In the genomic region with DNA sequence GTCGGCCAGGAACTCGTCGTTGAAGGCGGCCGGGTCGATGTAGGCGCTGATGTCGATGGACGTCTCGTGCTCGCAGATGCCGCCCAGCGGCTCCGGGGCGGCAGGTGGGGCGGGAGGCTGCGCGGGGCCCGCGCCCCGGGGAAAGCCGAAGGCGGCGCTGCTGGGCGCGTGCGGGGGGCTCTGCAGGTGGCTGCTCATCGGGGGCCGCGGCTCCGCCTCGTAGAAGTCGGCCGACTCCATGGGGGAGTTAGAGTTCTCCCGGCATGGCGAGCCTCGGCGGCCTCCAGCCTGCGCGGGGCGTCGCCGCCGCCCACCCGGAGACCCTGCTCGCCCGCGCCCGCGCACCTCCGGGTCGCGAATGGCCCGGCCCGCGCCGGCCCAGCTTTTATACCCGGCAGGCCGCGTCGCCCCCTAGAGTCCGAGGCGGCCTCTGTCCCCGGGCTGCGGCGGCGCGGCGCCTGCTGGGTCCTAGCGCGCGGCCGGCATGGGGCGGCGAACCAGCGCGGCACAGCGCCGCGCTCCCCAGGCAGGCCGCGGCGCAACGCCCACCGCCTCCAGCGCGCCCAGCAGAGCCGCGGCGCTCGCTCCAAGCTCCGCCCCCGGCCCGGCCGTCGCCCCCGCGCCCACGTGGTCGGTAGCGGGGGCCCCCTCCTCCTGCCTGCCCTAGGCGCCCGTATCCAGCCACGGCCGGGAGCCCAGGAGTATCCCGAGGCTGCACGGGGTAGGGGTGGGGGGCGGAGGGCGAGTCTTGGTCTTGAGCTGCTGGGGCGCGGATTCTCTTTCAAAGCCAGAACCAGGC, we compare ENCODE assay signal across 1 cellular context.
A peak's percentile ranks its signal among the peaks of the same experiment; 100 is the strongest.
TF ChIP-seq lines count a peak whose summit lies in the region.

Gene CEBPA, minus strand, starts transcription at position 360 of the 799 bp plus-strand sequence. Its CDS starts 120 bp downstream, at position 240.

TF ChIP-seq in HepG2, 621 proteins besides CTCF, POLR2A, EP300 and RAD21 (continued from another document and continues in another):
- TF ChIP-seq YY1 (IDR thresholded peaks at IDR 0.05; ENCODE audit: insufficient read depth, insufficient replicate concordance, low read depth, low read length) (peak; percentile 89), NR2F6 (IDR thresholded peaks at IDR 0.05) (no peak), NR2F6 (CRISPR knock-in tag; IDR thresholded peaks at IDR 0.05) (peak; percentile 25; the same call in 1 of the 2 replicates), BATF2 (CRISPR knock-in tag; IDR thresholded peaks at IDR 0.05) (0 out of 2 replicates have a peak, but pooled peaks have one; percentile 57), SMAD1 (CRISPR knock-in tag; IDR thresholded peaks at IDR 0.05; ENCODE audit: borderline replicate concordance, low read depth) (peak; percentile 60; the same call in 1 of the 2 replicates), NAIF1 (CRISPR knock-in tag; IDR thresholded peaks at IDR 0.05; ENCODE audit: borderline replicate concordance) (no peak), ZNF24 (IDR thresholded peaks at IDR 0.05) (0 out of 2 replicates have a peak, but pooled peaks have one; percentile 23), TOPORS (CRISPR knock-in tag; IDR thresholded peaks at IDR 0.05) (peak; percentile 80; the same call in 1 of the 2 replicates), ZMAT3 (CRISPR knock-in tag; conservative IDR thresholded peaks at IDR 0.05) (0 out of 2 replicates have a peak, but pooled peaks have one; percentile 84), ERF (CRISPR knock-in tag; IDR thresholded peaks at IDR 0.05) (peak; percentile 77), TAF1 (CRISPR knock-in tag; IDR thresholded peaks at IDR 0.05) (peak; percentile 78), RBAK (CRISPR knock-in tag; IDR thresholded peaks at IDR 0.05) (no peak), MYNN (CRISPR knock-in tag; IDR thresholded peaks at IDR 0.05; ENCODE audit: low read depth) (no peak), MXD4 (CRISPR knock-in tag; IDR thresholded peaks at IDR 0.05) (peak; percentile 78), ISX (CRISPR knock-in tag; conservative IDR thresholded peaks at IDR 0.05) (peak; percentile 71; the same call in 1 of the 2 replicates), ZNF567 (CRISPR knock-in tag; IDR thresholded peaks at IDR 0.05; ENCODE audit: borderline replicate concordance) (peak; percentile 61; the same call in 1 of the 2 replicates), ESRRA (CRISPR knock-in tag; IDR thresholded peaks at IDR 0.05; ENCODE audit: low read depth) (no peak), ZNF773 (CRISPR knock-in tag; IDR thresholded peaks at IDR 0.05; ENCODE audit: borderline replicate concordance) (peak; percentile 73; the same call in 1 of the 2 replicates), RFXAP (CRISPR knock-in tag; IDR thresholded peaks at IDR 0.05; ENCODE audit: borderline replicate concordance) (0 out of 2 replicates have a peak, but pooled peaks have one; percentile 65), GATAD1 (CRISPR knock-in tag; IDR thresholded peaks at IDR 0.05) (peak; percentile 38), TFE3 (CRISPR knock-in tag; IDR thresholded peaks at IDR 0.05) (peak; percentile 60; the same call in 1 of the 2 replicates), FOXO4 (CRISPR knock-in tag; conservative IDR thresholded peaks at IDR 0.05) (no peak), ZNF234 (CRISPR knock-in tag; conservative IDR thresholded peaks at IDR 0.05) (peak; percentile 66; the same call in 1 of the 2 replicates), FOXM1 (CRISPR knock-in tag; IDR thresholded peaks at IDR 0.05) (no peak), SKIL (CRISPR knock-in tag; IDR thresholded peaks at IDR 0.05; ENCODE audit: borderline replicate concordance) (peak; percentile 56; the same call in 1 of the 2 replicates), STAT5B (CRISPR knock-in tag; IDR thresholded peaks at IDR 0.05) (0 out of 2 replicates have a peak, but pooled peaks have one; percentile 64), SAFB2 (CRISPR knock-in tag; IDR thresholded peaks at IDR 0.05; ENCODE audit: borderline replicate concordance, low read depth) (peak; percentile 88; the same call in 1 of the 2 replicates), ZNF331 (CRISPR knock-in tag; IDR thresholded peaks at IDR 0.05) (peak; percentile 88), ZNF713 (CRISPR knock-in tag; IDR thresholded peaks at IDR 0.05) (no peak), ZNF430 (CRISPR knock-in tag; IDR thresholded peaks at IDR 0.05) (peak; percentile 73), FOXA3 (CRISPR knock-in tag; IDR thresholded peaks at IDR 0.05) (0 out of 2 replicates have a peak, but pooled peaks have one; percentile 15), ZNF777 (CRISPR knock-in tag; IDR thresholded peaks at IDR 0.05) (peak; percentile 61; the same call in 1 of the 2 replicates), TBL1XR1 (IDR thresholded peaks at IDR 0.05; ENCODE audit: borderline replicate concordance, low read length, partially characterized antibody) (peak; percentile 24), ZNF224 (CRISPR knock-in tag; IDR thresholded peaks at IDR 0.05) (no peak), KDM5B (CRISPR knock-in tag; IDR thresholded peaks at IDR 0.05; ENCODE audit: borderline replicate concordance) (peak; percentile 12; the same call in 1 of the 2 replicates), POLR2AphosphoS5 (IDR thresholded peaks at IDR 0.05; ENCODE audit: low read depth, low read length) (peak; percentile 96), ZNF670 (CRISPR knock-in tag; IDR thresholded peaks at IDR 0.05; ENCODE audit: borderline replicate concordance) (peak; percentile 39; the same call in 1 of the 2 replicates), ZNF121 (CRISPR knock-in tag; IDR thresholded peaks at IDR 0.05) (0 out of 2 replicates have a peak, but pooled peaks have one; percentile 19), ZNF614 (CRISPR knock-in tag; IDR thresholded peaks at IDR 0.05; ENCODE audit: borderline replicate concordance) (peak; percentile 43; the same call in 1 of the 2 replicates), ZNF180 (CRISPR knock-in tag; IDR thresholded peaks at IDR 0.05; ENCODE audit: borderline replicate concordance, low read depth) (no peak; the same call in 1 of the 2 replicates), HNRNPUL1 (IDR thresholded peaks at IDR 0.05; ENCODE audit: low read depth, low read length) (peak; percentile 59; the same call in 1 of the 2 replicates), SAP130 (CRISPR knock-in tag; IDR thresholded peaks at IDR 0.05; ENCODE audit: low read depth) (peak; percentile 63), TSC22D2 (CRISPR knock-in tag; IDR thresholded peaks at IDR 0.05; ENCODE audit: borderline replicate concordance) (peak; percentile 63; the same call in 1 of the 2 replicates), XRCC5 (optimal IDR thresholded peaks at IDR 0.05; ENCODE audit: low read length) (peak; percentile 25), FOXC1 (CRISPR knock-in tag; IDR thresholded peaks at IDR 0.05; ENCODE audit: borderline replicate concordance) (no peak; the same call in 1 of the 2 replicates)
- TF ChIP-seq, protein P1, sequence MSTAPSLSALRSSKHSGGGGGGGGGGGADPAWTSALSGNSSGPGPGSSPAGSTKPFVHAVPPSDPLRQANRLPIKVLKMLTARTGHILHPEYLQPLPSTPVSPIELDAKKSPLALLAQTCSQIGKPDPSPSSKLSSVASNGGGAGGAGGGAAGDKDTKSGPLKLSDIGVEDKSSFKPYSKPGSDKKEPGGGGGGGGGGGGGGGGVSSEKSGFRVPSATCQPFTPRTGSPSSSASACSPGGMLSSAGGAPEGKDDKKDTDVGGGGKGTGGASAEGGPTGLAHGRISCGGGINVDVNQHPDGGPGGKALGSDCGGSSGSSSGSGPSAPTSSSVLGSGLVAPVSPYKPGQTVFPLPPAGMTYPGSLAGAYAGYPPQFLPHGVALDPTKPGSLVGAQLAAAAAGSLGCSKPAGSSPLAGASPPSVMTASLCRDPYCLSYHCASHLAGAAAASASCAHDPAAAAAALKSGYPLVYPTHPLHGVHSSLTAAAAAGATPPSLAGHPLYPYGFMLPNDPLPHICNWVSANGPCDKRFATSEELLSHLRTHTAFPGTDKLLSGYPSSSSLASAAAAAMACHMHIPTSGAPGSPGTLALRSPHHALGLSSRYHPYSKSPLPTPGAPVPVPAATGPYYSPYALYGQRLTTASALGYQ (CRISPR knock-in tag; IDR thresholded peaks at IDR 0.05), result peak; percentile 63; the same call in 1 of the 2 replicates
- TF ChIP-seq, protein P2, sequence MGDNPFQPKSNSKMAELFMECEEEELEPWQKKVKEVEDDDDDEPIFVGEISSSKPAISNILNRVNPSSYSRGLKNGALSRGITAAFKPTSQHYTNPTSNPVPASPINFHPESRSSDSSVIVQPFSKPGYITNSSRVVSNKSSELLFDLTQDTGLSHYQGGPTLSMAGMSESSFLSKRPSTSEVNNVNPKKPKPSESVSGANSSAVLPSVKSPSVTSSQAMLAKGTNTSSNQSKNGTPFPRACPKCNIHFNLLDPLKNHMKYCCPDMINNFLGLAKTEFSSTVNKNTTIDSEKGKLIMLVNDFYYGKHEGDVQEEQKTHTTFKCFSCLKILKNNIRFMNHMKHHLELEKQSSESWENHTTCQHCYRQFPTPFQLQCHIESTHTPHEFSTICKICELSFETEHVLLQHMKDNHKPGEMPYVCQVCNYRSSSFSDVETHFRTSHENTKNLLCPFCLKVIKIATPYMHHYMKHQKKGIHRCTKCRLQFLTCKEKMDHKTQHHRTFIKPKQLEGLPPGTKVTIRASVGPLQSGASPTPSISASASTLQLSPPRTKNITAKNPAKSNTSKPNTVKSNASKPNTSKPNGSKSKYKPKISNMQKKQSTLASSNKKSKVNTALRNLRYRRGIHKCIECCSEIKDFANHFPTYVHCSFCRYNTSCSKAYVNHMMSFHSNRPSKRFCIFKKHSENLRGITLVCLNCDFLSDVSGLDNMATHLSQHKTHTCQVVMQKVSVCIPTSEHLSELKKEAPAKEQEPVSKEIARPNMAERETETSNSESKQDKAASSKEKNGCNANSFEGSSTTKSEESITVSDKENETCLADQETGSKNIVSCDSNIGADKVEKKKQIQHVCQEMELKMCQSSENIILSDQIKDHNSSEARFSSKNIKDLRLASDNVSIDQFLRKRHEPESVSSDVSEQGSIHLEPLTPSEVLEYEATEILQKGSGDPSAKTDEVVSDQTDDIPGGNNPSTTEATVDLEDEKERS (CRISPR knock-in tag; IDR thresholded peaks at IDR 0.05), result peak; percentile 63; the same call in 1 of the 2 replicates
- TF ChIP-seq, protein P3, sequence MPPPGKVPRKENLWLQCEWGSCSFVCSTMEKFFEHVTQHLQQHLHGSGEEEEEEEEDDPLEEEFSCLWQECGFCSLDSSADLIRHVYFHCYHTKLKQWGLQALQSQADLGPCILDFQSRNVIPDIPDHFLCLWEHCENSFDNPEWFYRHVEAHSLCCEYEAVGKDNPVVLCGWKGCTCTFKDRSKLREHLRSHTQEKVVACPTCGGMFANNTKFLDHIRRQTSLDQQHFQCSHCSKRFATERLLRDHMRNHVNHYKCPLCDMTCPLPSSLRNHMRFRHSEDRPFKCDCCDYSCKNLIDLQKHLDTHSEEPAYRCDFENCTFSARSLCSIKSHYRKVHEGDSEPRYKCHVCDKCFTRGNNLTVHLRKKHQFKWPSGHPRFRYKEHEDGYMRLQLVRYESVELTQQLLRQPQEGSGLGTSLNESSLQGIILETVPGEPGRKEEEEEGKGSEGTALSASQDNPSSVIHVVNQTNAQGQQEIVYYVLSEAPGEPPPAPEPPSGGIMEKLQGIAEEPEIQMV (CRISPR knock-in tag; IDR thresholded peaks at IDR 0.05; ENCODE audit: low read depth), result peak; percentile 47; the same call in 1 of the 2 replicates
- TF ChIP-seq, protein P4, sequence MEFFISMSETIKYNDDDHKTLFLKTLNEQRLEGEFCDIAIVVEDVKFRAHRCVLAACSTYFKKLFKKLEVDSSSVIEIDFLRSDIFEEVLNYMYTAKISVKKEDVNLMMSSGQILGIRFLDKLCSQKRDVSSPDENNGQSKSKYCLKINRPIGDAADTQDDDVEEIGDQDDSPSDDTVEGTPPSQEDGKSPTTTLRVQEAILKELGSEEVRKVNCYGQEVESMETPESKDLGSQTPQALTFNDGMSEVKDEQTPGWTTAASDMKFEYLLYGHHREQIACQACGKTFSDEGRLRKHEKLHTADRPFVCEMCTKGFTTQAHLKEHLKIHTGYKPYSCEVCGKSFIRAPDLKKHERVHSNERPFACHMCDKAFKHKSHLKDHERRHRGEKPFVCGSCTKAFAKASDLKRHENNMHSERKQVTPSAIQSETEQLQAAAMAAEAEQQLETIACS (CRISPR knock-in tag; IDR thresholded peaks at IDR 0.05), result peak; percentile 56
